1 cellular context compared by ENCODE assay signal in genomic region chr17:47894498-47895253, GRCh38.
TF ChIP-seq lines count a peak whose summit lies in the region.

No MANE protein-coding gene starts in this region.

TF ChIP-seq in GM23338, 12 proteins besides CTCF, POLR2A, EP300 and RAD21 (continued from another document):
- no peak for TF ChIP-seq STAT1 (IDR thresholded peaks at IDR 0.05; ENCODE audit: unreplicated experiment)
